In the genomic region with DNA sequence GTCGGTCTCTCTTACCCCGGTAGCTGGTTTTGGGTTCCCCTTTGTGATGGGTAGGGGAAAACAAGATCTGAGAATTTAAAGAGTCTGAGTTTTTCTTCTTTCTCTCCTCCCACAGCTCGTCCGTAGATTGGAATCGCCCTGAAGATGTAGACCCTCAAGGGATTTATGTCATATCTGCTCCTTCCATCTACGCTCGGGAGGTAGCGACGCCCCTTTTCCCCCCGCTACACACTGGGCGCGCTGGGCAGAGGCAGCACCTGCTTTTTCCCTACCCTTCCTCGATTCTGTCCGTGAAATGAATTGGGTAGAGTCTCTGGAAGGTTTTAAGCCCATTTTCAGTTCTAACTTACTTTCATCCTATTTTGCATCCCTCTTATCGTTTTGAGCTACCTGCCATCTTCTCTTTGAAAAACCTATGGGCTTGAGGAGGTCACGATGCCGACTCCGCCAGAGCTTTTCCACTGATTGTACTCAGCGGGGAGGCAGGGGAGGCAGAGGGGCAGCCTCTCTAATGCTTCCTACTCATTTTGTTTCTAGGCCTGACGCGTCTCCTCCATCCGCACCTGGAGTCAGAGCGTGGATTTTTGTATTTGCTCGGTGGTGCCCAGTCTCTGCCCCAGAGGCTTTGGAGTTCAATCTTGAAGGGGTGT, we compare ENCODE assay signal across 11 cellular contexts. TPM values are rescaled to one million over a fixed set of nuclear protein-coding genes. Genes with fewer than 3 reads are reported as not detected.
A peak's percentile ranks its signal among the peaks of the same experiment; 100 is the strongest.
DNase-seq lines count a peak whose midpoint lies in the region; ATAC-seq and TF ChIP-seq lines count a peak whose summit lies in the region.
"Had no signal": no experiment of that assay in that cellular context is flagged by ENCODE, and none has a peak within 500 bp of the region (broad histone marks: within the 10 kb centered on the region; RNA-seq: fewer than 3 reads in every experiment).

No MANE protein-coding gene starts in this region.

- H3K27ac Mint-ChIP-seq in CD14-positive monocyte (no peak overlapping the region), MCF 10A (ENCODE audit: low read depth, unreplicated experiment) (no peak overlapping the region)

- peak overlapping the region; percentile 51 to 82 for H3K4me3 Mint-ChIP-seq in CD14-positive monocyte
- peak overlapping the region; percentile 71 for H3K4me3 Mint-ChIP-seq in MCF 10A (ENCODE audit: unreplicated experiment)

- TF ChIP-seq CTCF in CD14-positive monocyte (IDR thresholded peaks at IDR 0.05): no peak
- TF ChIP-seq CTCF in MCF 10A (IDR thresholded peaks at IDR 0.05; ENCODE audit: unreplicated experiment): no peak

- DNase-seq in CD14-positive monocyte (ENCODE audit: low spot score): no peak
- no peak for DNase-seq in MG63
- DNase-seq in MCF 10A (ENCODE audit: unreplicated experiment): no peak
- no peak for DNase-seq in posterior cingulate gyrus
- DNase-seq in amygdala (lab: John Stamatoyannopoulos, UW): no peak
- DNase-seq in globus pallidus (ENCODE audit: low spot score): no peak

- peaks cover 0 to 15% of the 10 kb centered on the region in 2 donors for H3K4me1 ChIP-seq in muscle layer of duodenum (ENCODE audit: control insufficient read depth in 1 of 2, insufficient read depth in 2 of 2, low read length in 2 of 2)

- CTCF ChIA-PET in MCF 10A (lab: Yijun Ruan, JAX): interaction anchor here (0.6 to 0.7 kb wide), 2 partner anchors 20 to 117 kb away, joined by 3 read pairs; partner anchors contain the start of gene PAF1

- H3K9me3 ChIP-seq in MG63 (no peaks in the 10 kb centered on the region), muscle layer of duodenum (ENCODE audit: control insufficient read depth in 1 of 2, low read length in 2 of 2) (peaks cover 0 to 3% of the 10 kb centered on the region in 2 donors)

- H3K27me3 Mint-ChIP-seq in CD14-positive monocyte (ENCODE audit: low read depth in 3 of 3) (peaks cover 53 to 82% (median 70%) of the 10 kb centered on the region in 3 donors), MCF 10A (ENCODE audit: insufficient read depth, unreplicated experiment) (peaks cover 33% of the 10 kb centered on the region)

- POLR2A ChIA-PET in MCF 10A (lab: Yijun Ruan, JAX): no interaction called here

- H3K4me3 ChIP-seq in MG63 (peak overlapping the region; percentile 66), muscle layer of duodenum (ENCODE audit: low read depth in 1 of 2, low read length in 2 of 2) (peak overlapping the region; percentile 26 to 66)

- no peak for ATAC-seq in GM21390 (IDR thresholded peaks at IDR 0.05; ENCODE audit: unreplicated experiment)

- H3K4me1 Mint-ChIP-seq in CD14-positive monocyte (peaks cover 11% of the 10 kb centered on the region), MCF 10A (ENCODE audit: insufficient read depth, unreplicated experiment) (no peaks in the 10 kb centered on the region)

- intact Hi-C loops in CD14-positive monocyte (cut with micrococcal nuclease): no loop called here
- intact Hi-C loops in MCF 10A (cut with micrococcal nuclease): no loop called here
- intact Hi-C loops in posterior cingulate gyrus (cut with DNase I): no loop called here

- H3K36me3 ChIP-seq in MG63 (no peaks in the 10 kb centered on the region), muscle layer of duodenum (ENCODE audit: control insufficient read depth in 1 of 2, insufficient read depth in 2 of 2, low read length in 2 of 2) (no peaks in the 10 kb centered on the region)

- H3K9me3 Mint-ChIP-seq in CD14-positive monocyte (peaks cover 0 to 23% (median 14%) of the 10 kb centered on the region in 7 donors), MCF 10A (ENCODE audit: unreplicated experiment) (no peaks in the 10 kb centered on the region)

- H3K27me3 ChIP-seq in MG63 (peaks cover 16% of the 10 kb centered on the region), muscle layer of duodenum (ENCODE audit: low read depth, low read length) (peaks cover 36% of the 10 kb centered on the region)

- H3K27ac ChIP-seq in muscle layer of duodenum (ENCODE audit: low read length): no peak overlapping the region

- peaks cover 0 to 5% of the 10 kb centered on the region in 2 donors for H3K36me3 Mint-ChIP-seq in CD14-positive monocyte
- no peaks in the 10 kb centered on the region for H3K36me3 Mint-ChIP-seq in MCF 10A (ENCODE audit: insufficient read depth, unreplicated experiment)

- TSS peak; percentile 24 for BruUV-seq in MCF 10A (replicated peaks; lab: Mats Ljungman, UMichigan)

RNA-seq across cellular contexts. Expression of gene SELENOV, which starts 7.1 kb away (rescaled TPM):
- polyA plus RNA-seq in CD14-positive monocyte: not detected
- total RNA-seq in MG63 (2014; rRNA removed; shearing (Covaris generic); ENCODE audit: low replicate concordance): not detected in 2 replicates
- not detected in 2 replicates for total RNA-seq in MCF 10A (2022)
- total RNA-seq: dermis blood vessel endothelial cell, SK-MEL-5, skeletal muscle tissue had no signal

RNA-seq across cellular contexts. Expression of gene DLL3, which starts 9.1 kb away (rescaled TPM):
- not detected for polyA plus RNA-seq in CD14-positive monocyte
- total RNA-seq in MG63 (2014; rRNA removed; shearing (Covaris generic); ENCODE audit: low replicate concordance): 1.7 and 5.6 TPM in 2 replicates
- 0.56 and 0.68 TPM in 2 replicates for total RNA-seq in MCF 10A (2022)
- total RNA-seq: skeletal muscle tissue had no signal

RNA-seq across cellular contexts. Expression of gene EID2B, which starts 24.8 kb away (rescaled TPM):
- polyA plus RNA-seq in CD14-positive monocyte: 1 to 10 TPM; 2.4 to 2.6 TPM
- total RNA-seq in MG63 (2014; rRNA removed; shearing (Covaris generic); ENCODE audit: low replicate concordance): 4.0 and 5.5 TPM in 2 replicates
- 2.0 and 3.3 TPM in 2 replicates for total RNA-seq in MCF 10A (2022)

RNA-seq across cellular contexts. Expression of gene TIMM50, which starts 27.2 kb away (rescaled TPM):
- 10 to 100 TPM; 43.8 to 54.6 TPM for polyA plus RNA-seq in CD14-positive monocyte
- 166 and 218 TPM in 2 replicates for total RNA-seq in MG63 (2014; rRNA removed; shearing (Covaris generic); ENCODE audit: low replicate concordance)
- total RNA-seq in MCF 10A (2022): 71.2 and 94.2 TPM in 2 replicates

RNA-seq across cellular contexts. Expression of gene EID2, which starts 32.1 kb away (rescaled TPM):
- polyA plus RNA-seq in CD14-positive monocyte: 10 to 100 TPM; 12.5 to 20.4 TPM
- 15.3 and 17.5 TPM in 2 replicates for total RNA-seq in MG63 (2014; rRNA removed; shearing (Covaris generic); ENCODE audit: low replicate concordance)
- 8.5 and 10.4 TPM in 2 replicates for total RNA-seq in MCF 10A (2022)
